ENCODE assay signal across 27 cellular contexts in genomic region chr7:93409324-93409723, GRCh38.
"Had no signal": no experiment of that assay in that cellular context is flagged by ENCODE, and none has a peak within 500 bp of the region (broad histone marks: within the 10 kb centered on the region; RNA-seq: fewer than 3 reads in every experiment).

No MANE protein-coding gene starts in this region.

- H3K9me3 ChIP-seq: suprapubic skin, testis, thyroid gland, transverse colon, upper lobe of left lung, upper lobe of right lung, uterus, vagina had no signal

- DNase-seq: stimulated activated CD4-positive, alpha-beta T cell treated with anti-CD3 and anti-CD28 coated beads, Interleukin-2, amount 100 ng/mL, for 48 hours; stimulated activated CD4-positive, alpha-beta T cell treated with anti-CD3 and anti-CD28 coated beads, Interleukin-4, amount 100 ng/mL, for 1 hour; stimulated activated CD4-positive, alpha-beta T cell treated with anti-CD3 and anti-CD28 coated beads, Interleukin-4, amount 100 ng/mL, for 24 hours; stimulated activated CD4-positive, alpha-beta T cell treated with anti-CD3 and anti-CD28 coated beads, Interleukin-4, amount 100 ng/mL, for 4 hours; stimulated activated CD8-positive, alpha-beta memory T cell treated with anti-CD3 and anti-CD28 coated beads, Interleukin-4, amount 100 ng/mL, for 48 hours; stimulated activated naive B cell treated with anti-CD40 and anti-IgM and Interleukin-4, amounts not matched to agents 10 μg/mL and 1 μg/mL and 100 μg/mL, for 72 hours; stimulated activated naive CD4-positive, alpha-beta T cell; stimulated activated naive CD4-positive, alpha-beta T cell treated with Interleukin-2 at 50 U/mL for 16 hours; stimulated activated naive CD8-positive, alpha-beta T cell treated with anti-CD3 and anti-CD28 coated beads, Interleukin-15, amount 100 ng/mL, for 72 hours; stimulated activated naive CD8-positive, alpha-beta T cell treated with anti-CD3 and anti-CD28 coated beads, Interleukin-15, Interleukin-2, amounts not matched to agents 100 U/mL and 50 U/mL, for 24 hours; stomach; substantia nigra; testis; thyroid gland; tibial artery; transverse colon; trophoblast cell; upper lobe of left lung; upper lobe of right lung; uterus had no signal

- H3K4me3 ChIP-seq: stomach, suprapubic skin, testis, thoracic aorta, thyroid gland, tibial artery, tibial nerve, transverse colon, upper lobe of left lung, upper lobe of right lung, uterus, vagina had no signal

- H3K27ac ChIP-seq: stomach, suprapubic skin, testis, thoracic aorta, thyroid gland, tibial artery, tibial nerve, transverse colon, upper lobe of left lung, upper lobe of right lung, uterus, vagina had no signal

- H3K4me1 ChIP-seq: stomach, suprapubic skin, testis, thyroid gland, tibial artery, tibial nerve, transverse colon, upper lobe of left lung, upper lobe of right lung, uterus, vagina had no signal

- H3K36me3 ChIP-seq: stomach, suprapubic skin, thoracic aorta, thyroid gland, tibial artery, tibial nerve, transverse colon, upper lobe of left lung, upper lobe of right lung, uterus, vagina had no signal

- H3K27me3 ChIP-seq: stomach, suprapubic skin, testis, thyroid gland, tibial artery, tibial nerve, transverse colon, upper lobe of left lung, upper lobe of right lung, uterus, vagina had no signal

- ATAC-seq: stimulated activated effector memory CD8-positive, alpha-beta T cell treated with anti-CD3 and anti-CD28 coated beads, Interleukin-12 subunit alpha, Interleukin-12 subunit beta, amount 100 ng/mL, for 72 hours; stimulated activated memory B cell treated with anti-CD40 and anti-IgM and Interleukin-4, amounts not matched to agents 10 μg/mL and 1 μg/mL and 100 μg/mL, for 72 hours; stimulated activated naive B cell treated with anti-CD40 and anti-IgM and Interleukin-4, amounts not matched to agents 10 μg/mL and 1 μg/mL and 100 μg/mL, for 72 hours; stimulated activated naive CD8-positive, alpha-beta T cell treated with anti-CD3 and anti-CD28 coated beads, Interleukin-15, amount 100 ng/mL, for 72 hours; stimulated activated naive CD8-positive, alpha-beta T cell treated with anti-CD3 and anti-CD28 coated beads, Interleukin-15, Interleukin-2, amounts not matched to agents 100 U/mL and 50 U/mL, for 24 hours; upper lobe of right lung had no signal

- FAIRE-seq: urothelium cell line had no signal
